In genomic region chr21:33299181-33299752, GRCh38 we compare ENCODE assay signal across 8 cellular contexts. TPM values are rescaled to one million over a fixed set of nuclear protein-coding genes. Genes with fewer than 3 reads are reported as not detected.
DNase-seq lines count a peak whose midpoint lies in the region; ATAC-seq, FAIRE-seq and TF ChIP-seq lines count a peak whose summit lies in the region.

No MANE protein-coding gene starts in this region.

- in situ Hi-C loops in mammary epithelial cell (cut with MboI; ENCODE audit: low sequenced_read_pairs in 2 of 2): no loop called here

- no peak overlapping the region for H3K9ac ChIP-seq in mammary epithelial cell (ENCODE audit: insufficient read depth, low read length)

- no peak overlapping the region for H3K4me3 Mint-ChIP-seq in stimulated activated memory B cell treated with anti-CD40 and anti-IgM and Interleukin-4, amounts not matched to agents 10 μg/mL and 1 μg/mL and 100 μg/mL, for 72 hours

- H3K27ac Mint-ChIP-seq in stimulated activated memory B cell treated with anti-CD40 and anti-IgM and Interleukin-4, amounts not matched to agents 10 μg/mL and 1 μg/mL and 100 μg/mL, for 72 hours: peak overlapping the region; percentile 82

- DNase-seq in RPMI8226: peak; percentile 96
- peak; percentile 52 for DNase-seq in mammary epithelial cell
- no peak for DNase-seq in RCC 7860 (ENCODE audit: low spot score)
- DNase-seq in retina: no peak

- no TSS peak for BruUV-seq in mammary epithelial cell (replicated peaks; lab: Mats Ljungman, UMichigan)

- H3K9me3 Mint-ChIP-seq in stimulated activated memory B cell treated with anti-CD40 and anti-IgM and Interleukin-4, amounts not matched to agents 10 μg/mL and 1 μg/mL and 100 μg/mL, for 72 hours: no peaks in the 10 kb centered on the region

- no peak for FAIRE-seq in RCC 7860 (lab: Jason Lieb, UNC)

- H3K4me2 ChIP-seq in mammary epithelial cell (ENCODE audit: insufficient read depth, low read depth, low read length): peak overlapping the region; percentile 33

- peak overlapping the region; percentile 45 for H3K27ac ChIP-seq in mammary epithelial cell (ENCODE audit: insufficient read depth, low read depth, low read length)

- H3K27me3 Mint-ChIP-seq in stimulated activated memory B cell treated with anti-CD40 and anti-IgM and Interleukin-4, amounts not matched to agents 10 μg/mL and 1 μg/mL and 100 μg/mL, for 72 hours: no peaks in the 10 kb centered on the region

- H3K36me3 ChIP-seq in mammary epithelial cell (ENCODE audit: insufficient read depth, low read length): no peaks in the 10 kb centered on the region

- peaks cover 15% of the 10 kb centered on the region for H3K4me1 ChIP-seq in mammary epithelial cell (ENCODE audit: insufficient read depth, low read length)

- dilution Hi-C loops in mammary epithelial cell (cut with HindIII; ENCODE audit: low sequenced_read_pairs): no loop called here

- H4K20me1 ChIP-seq in mammary epithelial cell (ENCODE audit: insufficient read depth, low read length): no peaks in the 10 kb centered on the region

- CTCF ChIA-PET in mammary epithelial cell (lab: Charles Lee; ENCODE audit: low non-redundant PET): interaction anchor here (0.6 kb wide), 1 partner anchor 62 kb away, joined by 20 read pairs; no protein-coding TSS in a partner anchor

- TF ChIP-seq POLR2A in GM18505 (IDR thresholded peaks at IDR 0.05; ENCODE audit: borderline replicate concordance, extremely low read depth, insufficient read depth, insufficient read length): peak; percentile 50

- no peaks in the 10 kb centered on the region for H3K9me3 ChIP-seq in mammary epithelial cell (replicated peaks; ENCODE audit: insufficient read depth, low read length)

- no peaks in the 10 kb centered on the region for H3K27me3 ChIP-seq in mammary epithelial cell (ENCODE audit: insufficient read depth, low read length)

- TF ChIP-seq CTCF in mammary epithelial cell (conservative IDR thresholded peaks at IDR 0.05 in 1 of 2, IDR thresholded peaks at IDR 0.05 in 1 of 2; ENCODE audit: extremely low read depth in 1 of 2, insufficient read depth in 1 of 2, low read depth in 1 of 2, low read length in 2 of 2): peak; percentile 45 to 46

- H2AFZ ChIP-seq in mammary epithelial cell (ENCODE audit: low read depth, low read length): peak overlapping the region; percentile 70

- ATAC-seq in GM18505 (IDR thresholded peaks at IDR 0.05; ENCODE audit: unreplicated experiment): no peak
- peak; percentile 73 for ATAC-seq in HG02678 (IDR thresholded peaks at IDR 0.05; ENCODE audit: unreplicated experiment)
- ATAC-seq in stimulated activated memory B cell treated with anti-CD40 and anti-IgM and Interleukin-4, amounts not matched to agents 10 μg/mL and 1 μg/mL and 100 μg/mL, for 72 hours: peak; percentile 96
- ATAC-seq in GM18520 (IDR thresholded peaks at IDR 0.05; ENCODE audit: unreplicated experiment): no peak

- WGBS in mammary epithelial cell (ENCODE audit: low coverage, missing lambda C conversion rate): 20% methylated on average over 5 of the region's 5 CpGs

- no peaks in the 10 kb centered on the region for H3K79me2 ChIP-seq in mammary epithelial cell (ENCODE audit: insufficient read depth, low read length)

- H3K4me1 Mint-ChIP-seq in stimulated activated memory B cell treated with anti-CD40 and anti-IgM and Interleukin-4, amounts not matched to agents 10 μg/mL and 1 μg/mL and 100 μg/mL, for 72 hours: peaks cover 56% of the 10 kb centered on the region

- peaks cover 16% of the 10 kb centered on the region for H3K36me3 Mint-ChIP-seq in stimulated activated memory B cell treated with anti-CD40 and anti-IgM and Interleukin-4, amounts not matched to agents 10 μg/mL and 1 μg/mL and 100 μg/mL, for 72 hours

- intact Hi-C loops in mammary epithelial cell (cut with micrococcal nuclease): no loop called here

- H3K4me3 ChIP-seq in mammary epithelial cell (replicated peaks in 1 of 3; ENCODE audit: insufficient read depth in 1 of 3, low read depth in 2 of 3, low read length in 3 of 3): no peak overlapping the region

RNA-seq across cellular contexts. Expression of gene IFNAR1, which starts 25.5 kb away (rescaled TPM):
- total RNA-seq in mammary epithelial cell: 10 to 100 TPM; 17.2 to 26.9 TPM
- 10.5 TPM for polyA plus RNA-seq in mammary epithelial cell
- 11.8 TPM for polyA minus RNA-seq in mammary epithelial cell

RNA-seq across cellular contexts. Expression of gene IL10RB, which starts 33.1 kb away (rescaled TPM):
- total RNA-seq in mammary epithelial cell: 10 to 100 TPM; 14.3 to 18.9 TPM
- 20.4 TPM for polyA plus RNA-seq in mammary epithelial cell
- polyA minus RNA-seq in mammary epithelial cell: 20.4 TPM

Comparison
In these comparisons a context has a peak if more than half of its experiments do, and no peak if none do; other contexts are left out.
1. ATAC-seq: peak in HG02678 (single experiment) and stimulated activated memory B cell treated with anti-CD40 and anti-IgM and Interleukin-4, amounts not matched to agents 10 μg/mL and 1 μg/mL and 100 μg/mL, for 72 hours (single experiment); none in GM18505 (single experiment) and GM18520 (single experiment).
2. DNase-seq: peak in RPMI8226 (single experiment) and mammary epithelial cell (single experiment); none in RCC 7860 (single experiment) and retina (single experiment).